ENCODE assay signal across 10 cellular contexts in the genomic region with DNA sequence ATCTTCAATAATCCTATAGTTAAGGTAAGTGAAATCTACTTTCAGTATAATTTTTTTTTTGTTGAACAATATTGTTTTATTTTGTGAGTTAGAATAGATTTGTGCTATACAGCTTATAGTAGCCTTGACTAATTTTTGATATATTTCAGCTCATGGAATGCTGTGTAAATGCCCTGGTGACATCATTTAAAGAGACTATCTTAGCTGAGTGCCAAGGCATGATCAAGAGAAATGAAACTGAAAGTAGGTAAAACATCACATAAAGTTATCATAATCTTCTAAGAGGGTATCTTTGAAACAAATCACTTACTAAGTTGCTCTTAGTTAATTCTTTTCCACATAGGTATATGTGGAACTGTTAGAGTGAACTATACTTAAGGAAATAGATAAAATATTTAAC. TPM values are rescaled to one million over a fixed set of nuclear protein-coding genes. Genes with fewer than 3 reads are reported as not detected.
DNase-seq lines count a peak whose midpoint lies in the region; ATAC-seq and TF ChIP-seq lines count a peak whose summit lies in the region.
"Had no signal": no experiment of that assay in that cellular context is flagged by ENCODE, and none has a peak within 500 bp of the region (broad histone marks: within the 10 kb centered on the region; RNA-seq: fewer than 3 reads in every experiment).

No MANE protein-coding gene starts in this region.

- ATAC-seq in GM18868 (IDR thresholded peaks at IDR 0.05; ENCODE audit: unreplicated experiment) (peak; percentile 82), HG03025 (IDR thresholded peaks at IDR 0.05; ENCODE audit: low FRiP score, unreplicated experiment) (no peak), HG03139 (IDR thresholded peaks at IDR 0.05; ENCODE audit: unreplicated experiment) (no peak)

- POLR2A ChIA-PET in AG04449 (lab: Yijun Ruan, JAX), result no interaction called here
- POLR2A ChIA-PET in OCI-LY7 (lab: Charles Lee), result interaction anchor here (0.6 to 0.9 kb wide), 2 partner anchors 10 to 20 kb away, joined by 3 read pairs; no protein-coding TSS in a partner anchor

- H3K4me3 ChIP-seq in AG04449 (ENCODE audit: low read depth, low read length), result no peak overlapping the region
- no peak overlapping the region for H3K4me3 ChIP-seq in OCI-LY7 (ENCODE audit: low read depth, low read length, poor library complexity, severe bottlenecking)

- H3K4me2 ChIP-seq in OCI-LY7 (ENCODE audit: low read length), result no peak overlapping the region

- no peaks in the 10 kb centered on the region for H3K4me1 ChIP-seq in OCI-LY7 (ENCODE audit: insufficient read depth, low read length, poor library complexity, severe bottlenecking)

- DNase-seq in AG04449 (ENCODE audit: low read depth, low spot score), result peak; percentile 49
- DNase-seq in LHCN-M2 (ENCODE audit: low read depth), result peak; percentile 36
- DNase-seq in erythroblast (lab: John Stamatoyannopoulos, UW), result peak; percentile 27 to 68
- no peak for DNase-seq in medulla oblongata (ENCODE audit: extremely low spot score)
- DNase-seq in OCI-LY7 (ENCODE audit: low spot score), result no peak
- DNase-seq: left cardiac atrium, NCI-H1417 had no signal

- H2AFZ ChIP-seq in OCI-LY7 (ENCODE audit: low read length), result no peak overlapping the region

- CTCF ChIA-PET in AG04449 (lab: Yijun Ruan, JAX) (interaction anchor here (1.5 kb wide), 1 partner anchor 10 kb away, joined by 3 read pairs; no protein-coding TSS in a partner anchor), OCI-LY7 (lab: Charles Lee; ENCODE audit: unreplicated experiment) (no interaction called here)

- no peak for TF ChIP-seq POLR2A in erythroblast (IDR thresholded peaks at IDR 0.05; ENCODE audit: low read length)

- intact Hi-C loops in OCI-LY7 (cut with micrococcal nuclease; ENCODE audit: unreplicated experiment), result no loop called here

- H3K36me3 ChIP-seq in OCI-LY7 (ENCODE audit: insufficient read depth, low read length), result peaks cover 48% of the 10 kb centered on the region

- no TSS peak for BruUV-seq in OCI-LY7 (replicated peaks; lab: Mats Ljungman, UMichigan)

- no peaks in the 10 kb centered on the region for H3K79me2 ChIP-seq in OCI-LY7 (ENCODE audit: insufficient read depth, low read depth, low read length)

- H4K20me1 ChIP-seq in OCI-LY7 (ENCODE audit: insufficient read depth, low read length), result no peaks in the 10 kb centered on the region

- H3K9me2 ChIP-seq in OCI-LY7 (ENCODE audit: insufficient read depth, low read length), result no peaks in the 10 kb centered on the region

- H3K27ac ChIP-seq in OCI-LY7 (ENCODE audit: low read depth, low read length, poor library complexity, severe bottlenecking), result no peak overlapping the region

- H3K9me3 ChIP-seq in OCI-LY7 (ENCODE audit: low read length), result no peaks in the 10 kb centered on the region

- TF ChIP-seq CTCF in AG04449 (IDR thresholded peaks at IDR 0.05; ENCODE audit: insufficient read depth, low read length, missing control alignments) (no peak), OCI-LY7 (conservative IDR thresholded peaks at IDR 0.05; ENCODE audit: low read length) (no peak)

RNA-seq across cellular contexts. Expression of a gene that starts 51.4 kb away (rescaled TPM):
- total RNA-seq in LHCN-M2 (2014; rRNA removed) (183 and 196 TPM in 2 replicates), OCI-LY7 (2022) (66.7 and 86.3 TPM in 2 replicates)
- 58.1 TPM for polyA plus RNA-seq in LHCN-M2 (2012)
- total RNA-seq in OCI-LY7 (2014; rRNA removed; shearing (Covaris generic)), result 69.8 and 83.2 TPM in 2 replicates

Comparison
In these comparisons a context has a peak if more than half of its experiments do, and no peak if none do; other contexts are left out.
1. DNase-seq: peak in AG04449 (single experiment), LHCN-M2 (single experiment) and erythroblast (2 of 2); none in medulla oblongata (single experiment) and OCI-LY7 (single experiment).